In genomic region chr20:58870293-58871014, GRCh38 we compare ENCODE assay signal across 8 cellular contexts. TPM values are rescaled to one million over a fixed set of nuclear protein-coding genes. Genes with fewer than 3 reads are reported as not detected.
DNase-seq lines count a peak whose midpoint lies in the region; ATAC-seq and TF ChIP-seq lines count a peak whose summit lies in the region.

No MANE protein-coding gene starts in this region.

- peak; percentile 58 for DNase-seq in DND-41
- DNase-seq in RKO (ENCODE audit: low spot score): peak; percentile 75
- DNase-seq in activated naive CD4-positive, alpha-beta T cell treated with Interleukin-2 at 50 U/mL for 16 hours: peak; percentile 58
- peak; percentile 65 for DNase-seq in germinal center (ENCODE audit: low spot score)
- no peak for DNase-seq in osteocyte (ENCODE audit: extremely low spot score, unreplicated experiment)
- no peak for DNase-seq in cortex of kidney (lab: John Stamatoyannopoulos, UW)

- no peak overlapping the region for H3K4me2 ChIP-seq in DND-41 (ENCODE audit: insufficient read depth, low read length)

- peak; percentile 80 for TF ChIP-seq RAD21 in Ishikawa (IDR thresholded peaks at IDR 0.05; ENCODE audit: low read depth)

- H3K4me3 Mint-ChIP-seq in osteocyte (ENCODE audit: unreplicated experiment): no peak overlapping the region

- no peaks in the 10 kb centered on the region for H3K4me1 ChIP-seq in DND-41 (ENCODE audit: insufficient read depth, low read length)

- no peaks in the 10 kb centered on the region for H3K79me2 ChIP-seq in DND-41 (ENCODE audit: insufficient read depth, low read length)

- H3K4me1 Mint-ChIP-seq in osteocyte (ENCODE audit: unreplicated experiment): peaks cover 14% of the 10 kb centered on the region

- no peak overlapping the region for H3K9ac ChIP-seq in DND-41 (ENCODE audit: low read depth, low read length)

- no peaks in the 10 kb centered on the region for H3K36me3 ChIP-seq in DND-41 (ENCODE audit: insufficient read depth, low read length)

- H3K36me3 Mint-ChIP-seq in osteocyte (ENCODE audit: unreplicated experiment): no peaks in the 10 kb centered on the region

- H4K20me1 ChIP-seq in DND-41 (ENCODE audit: insufficient read depth, low read length): no peaks in the 10 kb centered on the region

- no peak for TF ChIP-seq EP300 in Ishikawa (IDR thresholded peaks at IDR 0.05; ENCODE audit: borderline replicate concordance)

- peaks cover 10% of the 10 kb centered on the region for H3K27me3 Mint-ChIP-seq in osteocyte (ENCODE audit: unreplicated experiment)

- H3K4me3 ChIP-seq in DND-41 (ENCODE audit: low read depth in 1 of 2, low read length in 2 of 2): no peak overlapping the region

- ATAC-seq in DND-41 (ENCODE audit: insufficient read depth, low read depth): peak; percentile 86
- no peak for ATAC-seq in HG03457 (IDR thresholded peaks at IDR 0.05; ENCODE audit: unreplicated experiment)

- H3K9me3 ChIP-seq in DND-41 (ENCODE audit: insufficient read depth, low read length, severe bottlenecking): no peaks in the 10 kb centered on the region

- H3K27me3 ChIP-seq in DND-41 (ENCODE audit: insufficient read depth, low read length, poor library complexity): peaks cover 15% of the 10 kb centered on the region

- TF ChIP-seq CTCF in DND-41 (IDR thresholded peaks at IDR 0.05; ENCODE audit: borderline replicate concordance, extremely low read depth, low read length, poor library complexity, severe bottlenecking): peak; percentile 89
- peak; percentile 94 for TF ChIP-seq CTCF in osteocyte (IDR thresholded peaks at IDR 0.05)

- no peaks in the 10 kb centered on the region for H3K9me3 Mint-ChIP-seq in osteocyte (ENCODE audit: unreplicated experiment)

- H3K27ac ChIP-seq in DND-41 (ENCODE audit: low read length): no peak overlapping the region

- H3K27ac Mint-ChIP-seq in osteocyte (ENCODE audit: unreplicated experiment): no peak overlapping the region

- no peak overlapping the region for H2AFZ ChIP-seq in DND-41 (ENCODE audit: low read depth, low read length)

TF ChIP-seq in Ishikawa, 13 proteins besides CTCF, POLR2A, EP300 and RAD21:
- TF ChIP-seq CEBPB (IDR thresholded peaks at IDR 0.05) (no peak), REST (IDR thresholded peaks at IDR 0.05; ENCODE audit: low read depth) (no peak), MAX (IDR thresholded peaks at IDR 0.05) (no peak), TEAD4 (IDR thresholded peaks at IDR 0.05) (no peak), USF1 (IDR thresholded peaks at IDR 0.05) (no peak), FOXM1 (IDR thresholded peaks at IDR 0.05; ENCODE audit: borderline replicate concordance, low read depth) (no peak), CREB1 (IDR thresholded peaks at IDR 0.05; ENCODE audit: low read depth) (no peak), TCF12 (IDR thresholded peaks at IDR 0.05; ENCODE audit: low read depth) (no peak), ZBTB7A (IDR thresholded peaks at IDR 0.05; ENCODE audit: low read depth) (no peak)

RNA-seq across cellular contexts. Expression of gene GNAS, which starts 17.9 kb away (rescaled TPM):
- total RNA-seq in osteocyte: 1,150 and 1,173 TPM in 2 replicates

RNA-seq across cellular contexts. Expression of gene GNAS-AS1, which starts 19.8 kb away (rescaled TPM):
- total RNA-seq in osteocyte: 1.5 and 2.0 TPM in 2 replicates

Comparison
In these comparisons a context has a peak if more than half of its experiments do, and no peak if none do; other contexts are left out.
1. DNase-seq: peak in DND-41 (single experiment), RKO (single experiment), activated naive CD4-positive, alpha-beta T cell treated with Interleukin-2 at 50 U/mL for 16 hours (single experiment) and germinal center (single experiment); none in osteocyte (single experiment) and cortex of kidney (single experiment).